Comparison of ENCODE assay signal across 8 cellular contexts in genomic region chr19:40411125-40411842, GRCh38. TPM values are rescaled to one million over a fixed set of nuclear protein-coding genes. Genes with fewer than 3 reads are reported as not detected.
DNase-seq lines count a peak whose midpoint lies in the region; ATAC-seq and TF ChIP-seq lines count a peak whose summit lies in the region.
"Had no signal": no experiment of that assay in that cellular context is flagged by ENCODE, and none has a peak within 500 bp of the region (broad histone marks: within the 10 kb centered on the region; RNA-seq: fewer than 3 reads in every experiment).

No MANE protein-coding gene starts in this region.

- no peaks in the 10 kb centered on the region for H3K36me3 ChIP-seq in HCT116 (ENCODE audit: control insufficient read depth in 1 of 2, insufficient read depth in 2 of 2, low read length in 2 of 2)
- no peaks in the 10 kb centered on the region for H3K36me3 ChIP-seq in esophagus squamous epithelium
- H3K36me3 ChIP-seq in psoas muscle (ENCODE audit: insufficient read depth in 1 of 2, low read depth in 1 of 2), result no peaks in the 10 kb centered on the region

- no peak for TF ChIP-seq CTCF in HCT116 (IDR thresholded peaks at IDR 0.05 in 2 of 3, conservative IDR thresholded peaks at IDR 0.05 in 1 of 3; ENCODE audit: borderline replicate concordance in 1 of 3, insufficient read depth in 1 of 3, low read depth in 2 of 3, low read length in 2 of 3)
- no peak for TF ChIP-seq CTCF in esophagus squamous epithelium (IDR thresholded peaks at IDR 0.05)
- no peak for TF ChIP-seq CTCF in psoas muscle (IDR thresholded peaks at IDR 0.05)

- peak overlapping the region; percentile 87 for H3K4me2 ChIP-seq in HCT116 (ENCODE audit: low read length)

- peak overlapping the region; percentile 62 for H3K9ac ChIP-seq in HCT116 (ENCODE audit: low read length)

- peaks cover 26 to 54% of the 10 kb centered on the region in 2 experiments for H3K4me1 ChIP-seq in HCT116 (ENCODE audit: control insufficient read depth in 1 of 2, insufficient read depth in 2 of 2, low read length in 2 of 2)
- peaks cover 0 to 43% (median 12%) of the 10 kb centered on the region in 3 donors for H3K4me1 ChIP-seq in esophagus squamous epithelium
- peaks cover 22% of the 10 kb centered on the region for H3K4me1 ChIP-seq in psoas muscle

- no peak for TF ChIP-seq RAD21 in HCT116 (IDR thresholded peaks at IDR 0.05; ENCODE audit: low read depth)

- DNase-seq in HCT116 (ENCODE audit: low read depth, low spot score) (no peak), esophagus squamous epithelium (lab: John Stamatoyannopoulos, UW) (no peak), psoas muscle (peak; percentile 68 to 90), NCI-H2196 (lab: John Stamatoyannopoulos, UW; ENCODE audit: unreplicated experiment) (no peak), NOMO-1 treated with dmso at 0.1 percent for 144 hours (lab: John Stamatoyannopoulos, UW; ENCODE audit: unreplicated experiment) (no peak), T-helper 2 cell (no peak)
- DNase-seq: left colon, NCI-H1436 had no signal

- POLR2A ChIA-PET in HCT116 (lab: Charles Lee), result interaction anchor here (4.8 kb wide), 1 partner anchor 9 kb away, joined by 14 read pairs; no protein-coding TSS in a partner anchor

- no peaks in the 10 kb centered on the region for H3K79me2 ChIP-seq in HCT116 (ENCODE audit: insufficient read depth, low read length)

- H3K27me3 ChIP-seq in HCT116 (ENCODE audit: insufficient read depth, low read length) (no peaks in the 10 kb centered on the region), esophagus squamous epithelium (peaks cover 0 to 9% (median 0%) of the 10 kb centered on the region in 4 donors), psoas muscle (ENCODE audit: insufficient read depth in 3 of 3, low read length in 2 of 3) (no peaks in the 10 kb centered on the region)

- H2AFZ ChIP-seq in HCT116 (ENCODE audit: low read depth, low read length, poor library complexity, severe bottlenecking), result peak overlapping the region; percentile 95

- no peaks in the 10 kb centered on the region for H3K9me3 ChIP-seq in HCT116 (ENCODE audit: control insufficient read depth in 1 of 2, insufficient read depth in 1 of 2, low read depth in 1 of 2, low read length in 2 of 2)
- no peaks in the 10 kb centered on the region for H3K9me3 ChIP-seq in esophagus squamous epithelium
- no peaks in the 10 kb centered on the region for H3K9me3 ChIP-seq in psoas muscle

- ATAC-seq in HCT116, result peak; percentile 70
- peak; percentile 91 to 95 (median 92) for ATAC-seq in psoas muscle
- ATAC-seq: left colon had no signal

- BruUV-seq in HCT116 (replicated peaks; lab: Mats Ljungman, UMichigan), result no TSS peak

- intact Hi-C loops in HCT116 (cut with micrococcal nuclease), result no loop called here
- intact Hi-C loops in esophagus squamous epithelium (cut with DNase I), result no loop called here
- intact Hi-C loops in psoas muscle (cut with DNase I), result loop anchor here in 1 of 2 donors (5.0 kb wide), 1 partner anchor 69 kb away; no protein-coding TSS in a partner anchor

- H3K9me2 ChIP-seq in HCT116 (ENCODE audit: insufficient read depth), result no peaks in the 10 kb centered on the region

- H3K4me3 ChIP-seq in HCT116 (replicated peaks in 1 of 2; ENCODE audit: low read depth in 1 of 2, low read length in 2 of 2) (peak overlapping the region; percentile 9 to 45; a peak in 2 of 4 replicates), esophagus squamous epithelium (no peak overlapping the region), psoas muscle (peak overlapping the region; percentile 43)

- TF ChIP-seq POLR2A in HCT116 (IDR thresholded peaks at IDR 0.05; ENCODE audit: borderline replicate concordance, extremely low read depth, insufficient read depth, insufficient read length) (no peak), esophagus squamous epithelium (IDR thresholded peaks at IDR 0.05) (no peak)

- CTCF ChIA-PET in HCT116 (lab: Charles Lee), result interaction anchor here (0.8 to 1.2 kb wide), 2 partner anchors 15 to 54 kb away, joined by 3 read pairs; partner anchors contain the start of genes BLVRB and SERTAD1

- RAD21 ChIA-PET in HCT116 (lab: Charles Lee; ENCODE audit: low non-redundant PET in 1 of 2, low total read pairs in 2 of 2, uncharacterized antibody in 2 of 2, unreplicated experiment in 2 of 2), result interaction anchor here in 1 of 2 experiments (1.1 kb wide), 1 partner anchor 9 kb away, joined by 3 read pairs; no protein-coding TSS in a partner anchor

- 33 to 61% methylated on average over 7 to 12 of the region's 16 CpGs for WGBS in esophagus squamous epithelium, 2 donors
- 21 to 28% (median 23%) methylated on average over 16 of the region's 16 CpGs for WGBS in psoas muscle, 3 donors

- H4K20me1 ChIP-seq in HCT116 (ENCODE audit: insufficient read depth), result no peaks in the 10 kb centered on the region

- H3K27ac ChIP-seq in HCT116 (ENCODE audit: low read depth, low read length) (peak overlapping the region; percentile 43; the same call in 1 of the 2 replicates), esophagus squamous epithelium (peak overlapping the region in 3 of 4 donors; percentile 48 to 76 (median 51)), psoas muscle (peak overlapping the region; percentile 92)

TF ChIP-seq in HCT116, 20 proteins besides CTCF, POLR2A, EP300 and RAD21:
- TF ChIP-seq POLR2AphosphoS5 (IDR thresholded peaks at IDR 0.05; ENCODE audit: low read depth, low read length) (peak; percentile 46; the same call in 1 of the 2 replicates), MAX (IDR thresholded peaks at IDR 0.05) (peak; percentile 27; the same call in 1 of the 2 replicates), ZFX (IDR thresholded peaks at IDR 0.05) (no peak), REST (IDR thresholded peaks at IDR 0.05; ENCODE audit: low read depth) (no peak), SP1 (IDR thresholded peaks at IDR 0.05; ENCODE audit: low read depth) (peak; percentile 60)
TF ChIP-seq in HCT116: peak in this region for 3.

RNA-seq across cellular contexts. Expression of gene PRX, which starts 1.9 kb away (rescaled TPM):
- 4.8 TPM for total RNA-seq in HCT116 (2021; ENCODE audit: unreplicated experiment)
- polyA plus RNA-seq in HCT116 (2012), result 4.8 and 5.1 TPM in 2 replicates
- total RNA-seq in esophagus squamous epithelium, result 1 to 10 TPM in 3 of 4 donors, under 1 TPM in 1; 0.70 to 6.1 (median 2.4) TPM
- 1 to 10 TPM; 1.4 to 3.3 (median 2.8) TPM for total RNA-seq in psoas muscle
- polyA plus RNA-seq in psoas muscle, result 1 to 10 TPM; 1.9 to 2.1 (median 2.1) TPM

RNA-seq across cellular contexts. Expression of gene SERTAD1, which starts 14.5 kb away (rescaled TPM):
- total RNA-seq in HCT116 (2021; ENCODE audit: unreplicated experiment) (30.3 TPM), esophagus squamous epithelium (10 to 100 TPM; 10.2 to 24.9 (median 16.2) TPM), psoas muscle (10 to 100 TPM; 10.5 to 24.0 (median 20.2) TPM)
- 44.7 and 48.8 TPM in 2 replicates for polyA plus RNA-seq in HCT116 (2012)
- 10 to 100 TPM; 10.7 to 88.7 (median 17.3) TPM for polyA plus RNA-seq in psoas muscle

RNA-seq across cellular contexts. Expression of gene HIPK4, which starts 21.3 kb away (rescaled TPM):
- total RNA-seq in HCT116 (2021; ENCODE audit: unreplicated experiment), result 0.74 TPM
- 0.61 and 0.77 TPM in 2 replicates for polyA plus RNA-seq in HCT116 (2012)
- under 1 TPM in 1 of 4 donors, not detected in 3; 0.19 TPM for total RNA-seq in esophagus squamous epithelium
- under 1 TPM in 2 of 4 donors, not detected in 2; 0.08 to 0.11 TPM for total RNA-seq in psoas muscle
- under 1 TPM in 1 of 3 donors, not detected in 2; 0.03 TPM for polyA plus RNA-seq in psoas muscle

RNA-seq across cellular contexts. Expression of gene SERTAD3, which starts 32.9 kb away (rescaled TPM):
- total RNA-seq in HCT116 (2021; ENCODE audit: unreplicated experiment) (32.4 TPM), esophagus squamous epithelium (10 to 100 TPM in 3 of 4 donors, 1 to 10 TPM in 1; 8.9 to 17.4 (median 12.0) TPM), psoas muscle (10 to 100 TPM; 16.0 to 29.0 (median 26.0) TPM)
- 34.9 and 41.4 TPM in 2 replicates for polyA plus RNA-seq in HCT116 (2012)
- 10 to 100 TPM; 12.7 to 30.0 (median 13.8) TPM for polyA plus RNA-seq in psoas muscle

RNA-seq across cellular contexts. Expression of gene BLVRB, which starts 54.3 kb away (rescaled TPM):
- total RNA-seq in HCT116 (2021; ENCODE audit: unreplicated experiment) (113 TPM), esophagus squamous epithelium (100 to 1,000 TPM; 177 to 283 (median 236) TPM), psoas muscle (100 to 1,000 TPM in 2 of 4 donors, 10 to 100 TPM in 2; 74.1 to 189 (median 114) TPM)
- 330 and 425 TPM in 2 replicates for polyA plus RNA-seq in HCT116 (2012)
- 100 to 1,000 TPM; 167 to 204 (median 172) TPM for polyA plus RNA-seq in psoas muscle

Comparison
In these comparisons a context has a peak if more than half of its experiments do, and no peak if none do; other contexts are left out.
1. DNase-seq: peak in psoas muscle (2 of 2); none in HCT116 (single experiment), esophagus squamous epithelium (single experiment), NCI-H2196 (single experiment), NOMO-1 treated with dmso at 0.1 percent for 144 hours (single experiment) and T-helper 2 cell (0 of 5).
2. H3K4me3 ChIP-seq: peak in HCT116 (2 of 2) and psoas muscle (single experiment); none in esophagus squamous epithelium (0 of 4).
3. Peak in every context shown above with its lines, with median percentiles within 50 percentile points of each other: H3K27ac ChIP-seq.